4 cellular contexts compared by ENCODE assay signal in the genomic region with DNA sequence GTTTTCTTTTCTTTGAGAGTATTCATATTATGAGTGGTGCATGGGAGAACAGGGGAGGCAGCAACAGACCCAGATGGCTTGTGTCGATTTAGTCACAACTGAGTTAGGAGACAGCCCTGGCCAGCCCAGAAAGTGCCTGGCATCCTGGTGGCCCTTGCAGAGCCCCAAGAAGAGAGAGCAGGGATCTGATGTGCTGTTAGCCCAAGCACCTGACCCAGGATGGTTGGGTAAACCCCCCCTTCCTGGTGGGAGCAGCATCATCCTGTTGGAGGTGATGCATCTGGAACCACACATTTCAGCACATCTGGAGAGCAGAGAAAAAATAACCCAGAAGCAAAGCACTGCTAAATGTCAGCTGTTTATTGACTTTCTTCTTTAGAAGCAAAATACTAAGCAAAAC.
"Had no signal": no experiment of that assay in that cellular context is flagged by ENCODE, and none has a peak within 500 bp of the region (broad histone marks: within the 10 kb centered on the region; RNA-seq: fewer than 3 reads in every experiment).

No MANE protein-coding gene starts in this region.

- H2AFZ ChIP-seq: GM23338 had no signal

- H3K36me3 Mint-ChIP-seq: IgD-negative memory B cell had no signal

- DNase-seq: H9, HCEC 1CT had no signal

- ATAC-seq: GM23338 had no signal

- H3K4me3 ChIP-seq: GM23338 had no signal

- H3K4me1 Mint-ChIP-seq: IgD-negative memory B cell had no signal

- H3K4me2 ChIP-seq: GM23338 had no signal

- H3K4me3 Mint-ChIP-seq: GM23338, H9, IgD-negative memory B cell had no signal

- H3K9me3 Mint-ChIP-seq: GM23338, H9 had no signal

- H3K27ac Mint-ChIP-seq: GM23338, IgD-negative memory B cell had no signal
